ENCODE assay signal across 15 cellular contexts in genomic region chr14:64439141-64439540, GRCh38. TPM values are rescaled to one million over a fixed set of nuclear protein-coding genes. Genes with fewer than 3 reads are reported as not detected.
DNase-seq lines count a peak whose midpoint lies in the region; TF ChIP-seq lines count a peak whose summit lies in the region.
"Had no signal": no experiment of that assay in that cellular context is flagged by ENCODE, and none has a peak within 500 bp of the region (broad histone marks: within the 10 kb centered on the region; RNA-seq: fewer than 3 reads in every experiment).

No MANE protein-coding gene starts in this region.

- no TSS peak for BruUV-seq in A673 (replicated peaks; lab: Mats Ljungman, UMichigan)

- H3K4me3 Mint-ChIP-seq in activated naive CD4-positive, alpha-beta T cell treated with anti-CD3 and anti-CD28 coated beads, Interleukin-2, amount 50 U/mL, for 24 hours = peak overlapping the region; percentile 2
- H3K4me3 Mint-ChIP-seq in activated naive CD4-positive, alpha-beta T cell treated with anti-CD3 and anti-CD28 coated beads for 36 hours = no peak overlapping the region
- H3K4me3 Mint-ChIP-seq: naive B cell had no signal

- H2BK120ac ChIP-seq in mesenchymal stem cell (ENCODE audit: low read depth, low read length) = no peak overlapping the region

- no peak overlapping the region for H3K4me2 ChIP-seq in mesenchymal stem cell (ENCODE audit: low read length, poor library complexity, severe bottlenecking)

- H3K27me3 ChIP-seq in ascending aorta (no peaks in the 10 kb centered on the region), mesenchymal stem cell (ENCODE audit: control insufficient read depth in 1 of 2, insufficient read depth in 1 of 2, low read length in 2 of 2) (no peaks in the 10 kb centered on the region), A673 (replicated peaks; ENCODE audit: insufficient read depth, low read depth, low read length, poor library complexity) (no peaks in the 10 kb centered on the region)
- H3K27me3 ChIP-seq: left lung had no signal

- no peak overlapping the region for H3K4ac ChIP-seq in mesenchymal stem cell (ENCODE audit: low read depth in 1 of 2, low read length in 2 of 2)

- H4K8ac ChIP-seq in mesenchymal stem cell (ENCODE audit: low read length) = no peak overlapping the region

- POLR2A ChIA-PET in A673 (lab: Charles Lee; ENCODE audit: low non-redundant PET) = no interaction called here

- peaks cover 7% of the 10 kb centered on the region for H3K79me1 ChIP-seq in mesenchymal stem cell (replicated peaks; ENCODE audit: low read length, poor library complexity, severe bottlenecking)

- H3K9ac ChIP-seq in mesenchymal stem cell (ENCODE audit: low read length) = no peak overlapping the region

- H2BK15ac ChIP-seq in mesenchymal stem cell (ENCODE audit: low read depth, poor library complexity, severe bottlenecking) = no peak overlapping the region

- H3K27ac ChIP-seq in ascending aorta (peak overlapping the region; percentile 82), mesenchymal stem cell (ENCODE audit: low read length, poor library complexity, severe bottlenecking) (peak overlapping the region; percentile 88), temporal lobe (ENCODE audit: low read depth, low read length) (peak overlapping the region; percentile 78), A673 (ENCODE audit: low read depth, low read length, poor library complexity, severe bottlenecking) (no peak overlapping the region)

- H3K23ac ChIP-seq in mesenchymal stem cell (ENCODE audit: low read length in 2 of 2) = no peak overlapping the region

- no peak for DNase-seq in activated naive CD4-positive, alpha-beta T cell treated with anti-CD3 and anti-CD28 coated beads for 36 hours
- DNase-seq in ascending aorta (ENCODE audit: low spot score in 2 of 2) = no peak
- no peak for DNase-seq in mesenchymal stem cell
- no peak for DNase-seq in SK-N-DZ (ENCODE audit: low spot score)
- DNase-seq in NCI-H2171 (lab: John Stamatoyannopoulos, UW) = no peak
- no peak for DNase-seq in A673 (ENCODE audit: low spot score)
- DNase-seq: activated CD4-positive, alpha-beta T cell treated with anti-CD3 and anti-CD28 coated beads, Interleukin-2, amount 50 U/mL, for 1 hour; activated effector memory CD4-positive, alpha-beta T cell treated with Interleukin-2 at 50 U/mL for 16 hours; effector CD8-positive, alpha-beta T cell; left lung; naive B cell; NCI-H2107; NCI-H69 had no signal

- H3K4me3 ChIP-seq in ascending aorta (no peak overlapping the region), mesenchymal stem cell (ENCODE audit: insufficient read depth in 1 of 2, low read depth in 1 of 2, low read length in 2 of 2) (no peak overlapping the region), A673 (ENCODE audit: low read depth, low read length, poor library complexity, severe bottlenecking) (no peak overlapping the region)
- H3K4me3 ChIP-seq: left lung had no signal

- H3K14ac ChIP-seq in mesenchymal stem cell (ENCODE audit: low read length in 2 of 2) = no peak overlapping the region

- peaks cover 13% of the 10 kb centered on the region for H3K4me1 Mint-ChIP-seq in activated naive CD4-positive, alpha-beta T cell treated with anti-CD3 and anti-CD28 coated beads, Interleukin-2, amount 50 U/mL, for 24 hours
- H3K4me1 Mint-ChIP-seq in activated naive CD4-positive, alpha-beta T cell treated with anti-CD3 and anti-CD28 coated beads for 36 hours (ENCODE audit: low read depth) = peaks cover 9% of the 10 kb centered on the region

- 94% methylated on average over 6 of the region's 6 CpGs for whole genome bisulfite sequencing in mesenchymal stem cell

- peak overlapping the region; percentile 28 for H2AK5ac ChIP-seq in mesenchymal stem cell (ENCODE audit: low read length, severe bottlenecking)

- peak overlapping the region; percentile 60 for H3K27ac Mint-ChIP-seq in activated naive CD4-positive, alpha-beta T cell treated with anti-CD3 and anti-CD28 coated beads, Interleukin-2, amount 50 U/mL, for 24 hours
- H3K27ac Mint-ChIP-seq in activated naive CD4-positive, alpha-beta T cell treated with anti-CD3 and anti-CD28 coated beads for 36 hours = no peak overlapping the region

- peaks cover 13 to 46% of the 10 kb centered on the region in 2 donors for H3K36me3 ChIP-seq in ascending aorta
- peaks cover 18 to 75% of the 10 kb centered on the region in 2 experiments for H3K36me3 ChIP-seq in mesenchymal stem cell (ENCODE audit: control insufficient read depth in 1 of 2, insufficient read depth in 2 of 2, low read depth in 1 of 2, low read length in 2 of 2)
- peaks cover 91% of the 10 kb centered on the region for H3K36me3 ChIP-seq in A673 (ENCODE audit: insufficient read depth, low read length, poor library complexity, severe bottlenecking)

- H3K4me1 ChIP-seq in ascending aorta (peaks cover 3 to 10% of the 10 kb centered on the region in 2 donors), mesenchymal stem cell (ENCODE audit: control insufficient read depth, insufficient read depth, low read depth, low read length) (peaks cover 8% of the 10 kb centered on the region), A673 (ENCODE audit: insufficient read depth, low read length, poor library complexity, severe bottlenecking) (no peaks in the 10 kb centered on the region)

- CTCF ChIA-PET in activated naive CD4-positive, alpha-beta T cell treated with anti-CD3 and anti-CD28 coated beads for 36 hours (lab: Charles Lee) = interaction anchor here (1.5 to 2.1 kb wide), 2 partner anchors 10 to 41 kb away, joined by 4 to 13 read pairs; no protein-coding TSS in a partner anchor
- CTCF ChIA-PET in A673 (lab: Charles Lee) = no interaction called here

- TF ChIP-seq CTCF in ascending aorta (IDR thresholded peaks at IDR 0.05) (no peak), A673 (conservative IDR thresholded peaks at IDR 0.05; ENCODE audit: low read depth, low read length) (no peak)

- no peaks in the 10 kb centered on the region for H3K9me3 Mint-ChIP-seq in activated naive CD4-positive, alpha-beta T cell treated with anti-CD3 and anti-CD28 coated beads, Interleukin-2, amount 50 U/mL, for 24 hours
- H3K9me3 Mint-ChIP-seq in activated naive CD4-positive, alpha-beta T cell treated with anti-CD3 and anti-CD28 coated beads for 36 hours = no peaks in the 10 kb centered on the region
- H3K9me3 Mint-ChIP-seq: naive B cell had no signal

- peak overlapping the region; percentile 86 for H2BK5ac ChIP-seq in mesenchymal stem cell (ENCODE audit: low read depth, low read length, poor library complexity, severe bottlenecking)

- H2BK12ac ChIP-seq in mesenchymal stem cell (ENCODE audit: low read length in 2 of 2) = no peak overlapping the region

- intact Hi-C loops in activated naive CD4-positive, alpha-beta T cell treated with anti-CD3 and anti-CD28 coated beads for 36 hours (cut with micrococcal nuclease) = no loop called here
- intact Hi-C loops in ascending aorta (cut with DNase I) (no loop called here), A673 (cut with micrococcal nuclease; ENCODE audit: unreplicated experiment) (no loop called here)

- H4K91ac ChIP-seq in mesenchymal stem cell (ENCODE audit: low read length) = no peak overlapping the region

- H3K36me3 Mint-ChIP-seq in activated naive CD4-positive, alpha-beta T cell treated with anti-CD3 and anti-CD28 coated beads, Interleukin-2, amount 50 U/mL, for 24 hours = peaks cover 33% of the 10 kb centered on the region
- peaks cover 64% of the 10 kb centered on the region for H3K36me3 Mint-ChIP-seq in activated naive CD4-positive, alpha-beta T cell treated with anti-CD3 and anti-CD28 coated beads for 36 hours (ENCODE audit: low read depth)

- no peak overlapping the region for H3K18ac ChIP-seq in mesenchymal stem cell (ENCODE audit: low read depth in 1 of 2, low read length in 2 of 2)

- H3K9me3 ChIP-seq in ascending aorta = no peaks in the 10 kb centered on the region
- H3K9me3 ChIP-seq in mesenchymal stem cell (ENCODE audit: control insufficient read depth, low read length) = no peaks in the 10 kb centered on the region
- no peaks in the 10 kb centered on the region for H3K9me3 ChIP-seq in A673 (ENCODE audit: low read depth, low read length, poor library complexity, severe bottlenecking)
- H3K9me3 ChIP-seq: left lung had no signal

- H3K27me3 Mint-ChIP-seq in activated naive CD4-positive, alpha-beta T cell treated with anti-CD3 and anti-CD28 coated beads, Interleukin-2, amount 50 U/mL, for 24 hours = no peaks in the 10 kb centered on the region
- H3K27me3 Mint-ChIP-seq in activated naive CD4-positive, alpha-beta T cell treated with anti-CD3 and anti-CD28 coated beads for 36 hours (ENCODE audit: low read depth) = no peaks in the 10 kb centered on the region
- H3K27me3 Mint-ChIP-seq: naive B cell had no signal

- no peak overlapping the region for H2AFZ ChIP-seq in mesenchymal stem cell (ENCODE audit: low read depth, low read length)

RNA-seq across cellular contexts. Expression of gene AKAP5, which starts 26.2 kb away (rescaled TPM):
- under 1 TPM; 0.57 to 0.69 TPM for total RNA-seq in activated naive CD4-positive, alpha-beta T cell treated with anti-CD3 and anti-CD28 coated beads for 36 hours
- total RNA-seq in ascending aorta (0.11 TPM), temporal lobe (17.0 TPM), A673 (2021) (2.2 and 2.6 TPM in 2 replicates)
- polyA plus RNA-seq in mesenchymal stem cell (2013, experiment 1 of 2) = 0.77 TPM
- 0.88 TPM for polyA plus RNA-seq in mesenchymal stem cell (2013, experiment 2 of 2)
- polyA plus RNA-seq in SK-N-DZ (2014; cell fraction: cytosol; rRNA removed) = 2.6 and 2.7 TPM in 2 replicates
- 1.8 and 3.1 TPM in 2 replicates for polyA plus RNA-seq in SK-N-DZ (2014; cell fraction: nucleus; rRNA removed)

RNA-seq across cellular contexts. Expression of gene MTHFD1, which starts 51.0 kb away (rescaled TPM):
- total RNA-seq in activated naive CD4-positive, alpha-beta T cell treated with anti-CD3 and anti-CD28 coated beads for 36 hours = 100 to 1,000 TPM; 240 to 247 TPM
- total RNA-seq in ascending aorta = 7.2 TPM
- polyA plus RNA-seq in mesenchymal stem cell (2013, experiment 1 of 2) = 44.1 TPM
- 40.3 TPM for polyA plus RNA-seq in mesenchymal stem cell (2013, experiment 2 of 2)
- total RNA-seq in temporal lobe = 28.0 TPM
- polyA plus RNA-seq in SK-N-DZ (2014; cell fraction: cytosol; rRNA removed) = 39.6 and 50.8 TPM in 2 replicates
- polyA plus RNA-seq in SK-N-DZ (2014; cell fraction: nucleus; rRNA removed) = 74.0 and 110 TPM in 2 replicates
- 286 and 293 TPM in 2 replicates for total RNA-seq in A673 (2021)
